8 cellular contexts compared by ENCODE assay signal in genomic region chr5:179795863-179796833, GRCh38. TPM values are rescaled to one million over a fixed set of nuclear protein-coding genes. Genes with fewer than 3 reads are reported as not detected.
DNase-seq lines count a peak whose midpoint lies in the region; ATAC-seq and TF ChIP-seq lines count a peak whose summit lies in the region.

No MANE protein-coding gene starts in this region.

- H4K20me1 ChIP-seq in OCI-LY3 (ENCODE audit: insufficient read depth, low read length) = no peaks in the 10 kb centered on the region

- H3K9ac ChIP-seq in OCI-LY3 (ENCODE audit: low read length) = peak overlapping the region; percentile 76

- peak overlapping the region; percentile 90 for H3K4me3 ChIP-seq in OCI-LY3 (ENCODE audit: low read length)

- ATAC-seq in GM19468 (IDR thresholded peaks at IDR 0.05; ENCODE audit: extremely low read depth, unreplicated experiment) = peak; percentile 76
- peak; percentile 69 for ATAC-seq in HG03571 (IDR thresholded peaks at IDR 0.05; ENCODE audit: unreplicated experiment)

- H3K4me2 ChIP-seq in OCI-LY3 (ENCODE audit: low read length) = peak overlapping the region; percentile 83

- no peak overlapping the region; the same call in 1 of the 2 replicates for H2AFZ ChIP-seq in OCI-LY3 (ENCODE audit: low read depth, low read length)

- H3K27ac ChIP-seq in OCI-LY3 (ENCODE audit: low read length) = peak overlapping the region; percentile 49

- H3K9me3 ChIP-seq in OCI-LY3 (ENCODE audit: insufficient read depth, low read length) = no peaks in the 10 kb centered on the region

- H3K4me1 ChIP-seq in OCI-LY3 (ENCODE audit: low read length) = peaks cover 14% of the 10 kb centered on the region

- no peaks in the 10 kb centered on the region for H3K79me2 ChIP-seq in OCI-LY3 (ENCODE audit: low read length)

- peak; percentile 66 for TF ChIP-seq CTCF in OCI-LY3 (IDR thresholded peaks at IDR 0.05; ENCODE audit: low read depth, low read length)

- no peaks in the 10 kb centered on the region for H3K27me3 ChIP-seq in OCI-LY3 (ENCODE audit: low read depth, low read length)

- DNase-seq in DMS53 treated with DMSO at 0.1 percent for 48 hours (lab: John Stamatoyannopoulos, UW; ENCODE audit: unreplicated experiment) (peak; percentile 79), activated T-helper 1 cell treated with Interleukin-2 at 50 U/mL for 16 hours (ENCODE audit: low read depth) (peak; percentile 51), fibroblast of gingiva (ENCODE audit: low read depth) (peak; percentile 79), myocyte (ENCODE audit: low read depth) (peak; percentile 84), superior temporal gyrus (ENCODE audit: extremely low spot score) (peak; percentile 77)

- H3K36me3 ChIP-seq in OCI-LY3 (replicated peaks; ENCODE audit: low read depth, low read length) = peaks cover 21% of the 10 kb centered on the region

RNA-seq across cellular contexts. Expression of gene LTC4S, which starts 2.4 kb away (rescaled TPM):
- 0.94 and 1.0 TPM in 2 replicates for total RNA-seq in myocyte
- 0.58 TPM for polyA plus RNA-seq in myocyte (2012)

RNA-seq across cellular contexts. Expression of gene MGAT4B, which starts 10.5 kb away (rescaled TPM):
- 125 and 135 TPM in 2 replicates for total RNA-seq in myocyte
- polyA plus RNA-seq in myocyte (2012) = 314 TPM

RNA-seq across cellular contexts. Expression of gene SQSTM1, which starts 24.6 kb away (rescaled TPM):
- 551 and 593 TPM in 2 replicates for total RNA-seq in myocyte
- polyA plus RNA-seq in myocyte (2012) = 797 TPM

Comparison
In these comparisons a context has a peak if more than half of its experiments do, and no peak if none do; other contexts are left out.
1. Peak in every context shown above with its lines: DNase-seq, ATAC-seq, H3K4me3 ChIP-seq and H3K27ac ChIP-seq.